In genomic region chr5:65061250-65061973, GRCh38 we compare ENCODE assay signal across 9 cellular contexts.
DNase-seq lines count a peak whose midpoint lies in the region; ATAC-seq and TF ChIP-seq lines count a peak whose summit lies in the region.
"Had no signal": no experiment of that assay in that cellular context is flagged by ENCODE, and none has a peak within 500 bp of the region (broad histone marks: within the 10 kb centered on the region; RNA-seq: fewer than 3 reads in every experiment).

No MANE protein-coding gene starts in this region.

- TF ChIP-seq CTCF in GM13976 (IDR thresholded peaks at IDR 0.05; ENCODE audit: borderline replicate concordance, control extremely low read depth, extremely low read depth, insufficient read depth, missing control alignments) (no peak), OCI-LY1 (IDR thresholded peaks at IDR 0.05; ENCODE audit: low read length) (no peak), heart left ventricle (IDR thresholded peaks at IDR 0.05) (no peak)

- H3K9me3 ChIP-seq in OCI-LY1 (ENCODE audit: low read length) (no peaks in the 10 kb centered on the region), heart left ventricle (no peaks in the 10 kb centered on the region)

- intact Hi-C loops in heart left ventricle (cut with DNase I): loop anchor here in 1 of 10 donors (10.0 kb wide), 1 partner anchor 97 kb away; no protein-coding TSS in a partner anchor

- no peaks in the 10 kb centered on the region for H3K27me3 ChIP-seq in OCI-LY1 (ENCODE audit: insufficient read depth, low read length)
- H3K27me3 ChIP-seq in heart left ventricle: no peaks in the 10 kb centered on the region

- H3K9me2 ChIP-seq in OCI-LY1 (ENCODE audit: low read depth, low read length): no peaks in the 10 kb centered on the region

- no peaks in the 10 kb centered on the region for H3K36me3 ChIP-seq in OCI-LY1 (ENCODE audit: insufficient read depth, low read length)
- H3K36me3 ChIP-seq in heart left ventricle: no peaks in the 10 kb centered on the region

- H3K4me1 ChIP-seq in OCI-LY1 (ENCODE audit: insufficient read depth, low read length, severe bottlenecking) (peaks cover 51% of the 10 kb centered on the region), heart left ventricle (peaks cover 0 to 19% (median 15%) of the 10 kb centered on the region in 12 donors)

- in situ Hi-C loops in GM13976 (cut with MboI; ENCODE audit: low sequenced_read_pairs, unreplicated experiment): no loop called here

- DNase-seq in GM13976 (ENCODE audit: low spot score): peak; percentile 31
- DNase-seq in SHP77 treated with DMSO at 0.1 percent for 48 hours (lab: John Stamatoyannopoulos, UW): no peak
- no peak for DNase-seq in HuH-7.5 (ENCODE audit: low spot score)
- no peak for DNase-seq in heart left ventricle
- DNase-seq in activated CD8-positive, alpha-beta memory T cell treated with anti-CD3 and anti-CD28 coated beads, Interleukin-2, amount 50 U/mL, for 48 hours: no peak
- DNase-seq: NCI-H1105 treated with DMSO at 0.1 percent for 48 hours had no signal

- 87 to 90% (median 88%) methylated on average over 9 of the region's 9 CpGs for WGBS in heart left ventricle, 4 donors

- H4K20me1 ChIP-seq in OCI-LY1 (ENCODE audit: insufficient read depth, low read length): no peaks in the 10 kb centered on the region

- H3K4me3 ChIP-seq in OCI-LY1 (ENCODE audit: low read depth, low read length, poor library complexity, severe bottlenecking) (peak overlapping the region; percentile 9), heart left ventricle (no peak overlapping the region)

- peak overlapping the region; percentile 94 for H3K27ac ChIP-seq in OCI-LY1 (ENCODE audit: low read depth, low read length, poor library complexity, severe bottlenecking)
- no peak overlapping the region for H3K27ac ChIP-seq in heart left ventricle

- no peak for TF ChIP-seq POLR2A in heart left ventricle (IDR thresholded peaks at IDR 0.05)

- H2AFZ ChIP-seq in OCI-LY1 (ENCODE audit: low read length): no peak overlapping the region

- no peaks in the 10 kb centered on the region for H3F3A ChIP-seq in OCI-LY1 (ENCODE audit: insufficient read depth, low read length)

- no peaks in the 10 kb centered on the region for H3K79me2 ChIP-seq in OCI-LY1 (ENCODE audit: insufficient read depth, low read length)

- peak overlapping the region; percentile 52 for H3K4me2 ChIP-seq in OCI-LY1 (ENCODE audit: low read length)

- ATAC-seq in GM19467 (IDR thresholded peaks at IDR 0.05; ENCODE audit: unreplicated experiment) (peak; percentile 65), HG02981 (IDR thresholded peaks at IDR 0.05; ENCODE audit: unreplicated experiment) (peak; percentile 63), heart left ventricle (no peak)

- peak overlapping the region; percentile 44 for H3K9ac ChIP-seq in OCI-LY1 (ENCODE audit: low read length)

Comparison
In these comparisons a context has a peak if more than half of its experiments do, and no peak if none do; other contexts are left out.
1. ATAC-seq: peak in GM19467 (single experiment) and HG02981 (single experiment); none in heart left ventricle (0 of 4).